Comparison of ENCODE assay signal across 1 cellular context in the genomic region with DNA sequence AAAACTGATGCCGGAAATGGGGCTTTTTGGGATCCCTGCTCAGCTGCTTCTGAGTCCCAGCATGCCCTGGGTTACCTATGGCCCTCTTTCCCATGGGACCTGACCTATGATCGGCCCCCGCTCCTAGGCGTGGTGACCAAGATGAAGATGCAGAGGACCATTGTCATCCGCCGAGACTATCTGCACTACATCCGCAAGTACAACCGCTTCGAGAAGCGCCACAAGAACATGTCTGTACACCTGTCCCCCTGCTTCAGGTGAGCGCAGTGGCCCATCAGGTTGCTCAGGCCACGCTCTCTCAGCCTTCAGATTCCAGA.
TF ChIP-seq lines count a peak whose summit lies in the region.

No MANE protein-coding gene starts in this region.

TF ChIP-seq in HCT116, 20 proteins besides CTCF, POLR2A, EP300 and RAD21 (continued from another document):
- no peak for TF ChIP-seq ZNF274 (IDR thresholded peaks at IDR 0.05; ENCODE audit: low read depth, low read length)
- TF ChIP-seq EGR1 (IDR thresholded peaks at IDR 0.05; ENCODE audit: low read depth), result no peak
- no peak for TF ChIP-seq CEBPB (IDR thresholded peaks at IDR 0.05; ENCODE audit: low read depth)
- TF ChIP-seq POLR2AphosphoS5 (IDR thresholded peaks at IDR 0.05; ENCODE audit: low read depth, low read length), result no peak
- no peak for TF ChIP-seq MAX (IDR thresholded peaks at IDR 0.05)
- TF ChIP-seq, protein P1, sequence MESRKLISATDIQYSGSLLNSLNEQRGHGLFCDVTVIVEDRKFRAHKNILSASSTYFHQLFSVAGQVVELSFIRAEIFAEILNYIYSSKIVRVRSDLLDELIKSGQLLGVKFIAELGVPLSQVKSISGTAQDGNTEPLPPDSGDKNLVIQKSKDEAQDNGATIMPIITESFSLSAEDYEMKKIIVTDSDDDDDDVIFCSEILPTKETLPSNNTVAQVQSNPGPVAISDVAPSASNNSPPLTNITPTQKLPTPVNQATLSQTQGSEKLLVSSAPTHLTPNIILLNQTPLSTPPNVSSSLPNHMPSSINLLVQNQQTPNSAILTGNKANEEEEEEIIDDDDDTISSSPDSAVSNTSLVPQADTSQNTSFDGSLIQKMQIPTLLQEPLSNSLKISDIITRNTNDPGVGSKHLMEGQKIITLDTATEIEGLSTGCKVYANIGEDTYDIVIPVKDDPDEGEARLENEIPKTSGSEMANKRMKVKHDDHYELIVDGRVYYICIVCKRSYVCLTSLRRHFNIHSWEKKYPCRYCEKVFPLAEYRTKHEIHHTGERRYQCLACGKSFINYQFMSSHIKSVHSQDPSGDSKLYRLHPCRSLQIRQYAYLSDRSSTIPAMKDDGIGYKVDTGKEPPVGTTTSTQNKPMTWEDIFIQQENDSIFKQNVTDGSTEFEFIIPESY (IDR thresholded peaks at IDR 0.05; ENCODE audit: extremely low read depth, insufficient replicate concordance, low read length), result no peak
- TF ChIP-seq CBX3 (IDR thresholded peaks at IDR 0.05; ENCODE audit: low read depth), result no peak
- TF ChIP-seq JUND (IDR thresholded peaks at IDR 0.05), result no peak
- TF ChIP-seq SP1 (IDR thresholded peaks at IDR 0.05; ENCODE audit: low read depth), result no peak
TF ChIP-seq in HCT116: peak in this region for 0.
